10 cellular contexts compared by ENCODE assay signal in genomic region chr11:124214027-124214426, GRCh38. TPM values are rescaled to one million over a fixed set of nuclear protein-coding genes. Genes with fewer than 3 reads are reported as not detected.
"Had no signal": no experiment of that assay in that cellular context is flagged by ENCODE, and none has a peak within 500 bp of the region (broad histone marks: within the 10 kb centered on the region; RNA-seq: fewer than 3 reads in every experiment).

No MANE protein-coding gene starts in this region.

- H3K4me2 ChIP-seq: KMS-11 had no signal

- FAIRE-seq: HepG2, HTR-8/SVneo had no signal

- DNase-seq: IMR-90, KBM-7, KG1 had no signal

- ATAC-seq: HepG2 had no signal

- H3K9ac ChIP-seq: KMS-11 had no signal

- H3K27ac ChIP-seq: HL-60, KMS-11 had no signal

RNA-seq across cellular contexts. Expression of gene OR8G1, which starts 26.9 kb away (rescaled TPM):
- total RNA-seq: HepG2, HT-29, HT1080, IMR-90 had no signal
- polyA plus RNA-seq: HepG2, IgD-negative memory B cell, IMR-90 had no signal

RNA-seq across cellular contexts. Expression of gene OR10D3, which starts 30.9 kb away (rescaled TPM):
- total RNA-seq: HepG2, HT-29, HT1080, IMR-90 had no signal
- polyA plus RNA-seq: HepG2, IgD-negative memory B cell, IMR-90 had no signal

RNA-seq across cellular contexts. Expression of gene OR8G5, which starts 42.1 kb away (rescaled TPM):
- total RNA-seq: HepG2, HT-29, HT1080, IMR-90 had no signal
- polyA plus RNA-seq: HepG2, IgD-negative memory B cell, IMR-90 had no signal
